Comparison of ENCODE assay signal across 24 cellular contexts in genomic region chr10:118036281-118036875, GRCh38. TPM values are rescaled to one million over a fixed set of nuclear protein-coding genes. Genes with fewer than 3 reads are reported as not detected.
DNase-seq lines count a peak whose midpoint lies in the region; ATAC-seq, FAIRE-seq and TF ChIP-seq lines count a peak whose summit lies in the region.
"Had no signal": no experiment of that assay in that cellular context is flagged by ENCODE, and none has a peak within 500 bp of the region (broad histone marks: within the 10 kb centered on the region; RNA-seq: fewer than 3 reads in every experiment).

No MANE protein-coding gene starts in this region.

- no peak overlapping the region for H2AFZ ChIP-seq in DND-41 (ENCODE audit: low read depth, low read length)

- TF ChIP-seq RAD21 in A549 (conservative IDR thresholded peaks at IDR 0.05 in 1 of 2, IDR thresholded peaks at IDR 0.05 in 1 of 2): no peak

- H3K4me2 ChIP-seq in A549: no peak overlapping the region
- peak overlapping the region; percentile 37 for H3K4me2 ChIP-seq in DND-41 (ENCODE audit: insufficient read depth, low read length)

- POLR2A ChIA-PET in A549 (lab: Yijun Ruan, JAX): no interaction called here

- ATAC-seq in A549 (no peak), DND-41 (ENCODE audit: insufficient read depth, low read depth) (no peak), lower lobe of right lung (peak in 1 of 2 donors; percentile 51), GM18498 (IDR thresholded peaks at IDR 0.05; ENCODE audit: unreplicated experiment) (no peak), GM21381 (IDR thresholded peaks at IDR 0.05; ENCODE audit: unreplicated experiment) (no peak), GM21526 (IDR thresholded peaks at IDR 0.05; ENCODE audit: low FRiP score, unreplicated experiment) (no peak), HG03469 (IDR thresholded peaks at IDR 0.05; ENCODE audit: unreplicated experiment) (no peak)

- peaks cover 20% of the 10 kb centered on the region; the same call in 1 of the 2 replicates for H3K79me2 ChIP-seq in DND-41 (ENCODE audit: insufficient read depth, low read length)

- H4K20me1 ChIP-seq in DND-41 (ENCODE audit: insufficient read depth, low read length): peaks cover 12% of the 10 kb centered on the region; the same call in 1 of the 2 replicates

- no peak for DNase-seq in A549 (ENCODE audit: low read depth in 1 of 2, low spot score in 1 of 2)
- no peak for DNase-seq in DND-41
- DNase-seq in amniotic epithelial cell (ENCODE audit: low read depth): peak; percentile 31
- no peak for DNase-seq in lower lobe of right lung
- DNase-seq: activated CD8-positive, alpha-beta T cell treated with anti-CD3 and anti-CD28 coated beads, Interleukin-2, amount 10 ng/mL, durations not matched to agents 7 days and 5 days; activated effector memory CD4-positive, alpha-beta T cell treated with anti-CD3 and anti-CD28 coated beads, Interleukin-2, amount 50 U/mL, for 16 hours; adrenal gland; DMS 273 treated with DMSO at 0.1 percent for 48 hours; endodermal cell; KG1; NCI-H187; NCI-H524 treated with DMSO at 0.1 percent for 48 hours; occipital lobe; stimulated activated CD4-positive, alpha-beta T cell treated with anti-CD3 and anti-CD28 coated beads, Interleukin-2, amount 100 ng/mL, for 24 hours had no signal

- WGBS in A549 (ENCODE audit: missing lambda C conversion rate): 90% methylated on average over 4 of the region's 4 CpGs

- H3K27ac ChIP-seq in A549 (no peak overlapping the region), DND-41 (ENCODE audit: low read length) (peak overlapping the region; percentile 30; the same call in 1 of the 2 replicates), lower lobe of right lung (peak overlapping the region; percentile 37)
- H3K27ac ChIP-seq: adrenal gland, coronary artery, skin epidermis had no signal

- H3K36me3 ChIP-seq in DND-41 (ENCODE audit: insufficient read depth, low read length): peaks cover 35% of the 10 kb centered on the region
- H3K36me3 ChIP-seq in lower lobe of right lung: peaks cover 10% of the 10 kb centered on the region

- no peak overlapping the region; the same call in 1 of the 2 replicates for H3K9ac ChIP-seq in DND-41 (ENCODE audit: low read depth, low read length)

- H3K9me3 ChIP-seq in A549 (no peaks in the 10 kb centered on the region), DND-41 (ENCODE audit: insufficient read depth, low read length, severe bottlenecking) (no peaks in the 10 kb centered on the region), lower lobe of right lung (no peaks in the 10 kb centered on the region)
- H3K9me3 ChIP-seq: adrenal gland had no signal

- intact Hi-C loops in lower lobe of right lung (cut with DNase I): no loop called here

- CTCF ChIA-PET in A549 (lab: Yijun Ruan, JAX): no interaction called here

- FAIRE-seq in A549 (lab: Jason Lieb, UNC): peak; percentile 72
- FAIRE-seq: bronchial epithelial cell, H1, RCC 7860, TTC549 had no signal

- no peak for TF ChIP-seq POLR2A in A549 (IDR thresholded peaks at IDR 0.05; ENCODE audit: low read length)

- peaks cover 6% of the 10 kb centered on the region for H3K4me1 ChIP-seq in A549
- H3K4me1 ChIP-seq in DND-41 (ENCODE audit: insufficient read depth, low read length): peaks cover 29% of the 10 kb centered on the region
- peaks cover 33% of the 10 kb centered on the region for H3K4me1 ChIP-seq in lower lobe of right lung

- TF ChIP-seq CTCF in A549 (IDR thresholded peaks at IDR 0.05) (no peak), DND-41 (IDR thresholded peaks at IDR 0.05; ENCODE audit: borderline replicate concordance, extremely low read depth, low read length, poor library complexity, severe bottlenecking) (no peak), lower lobe of right lung (IDR thresholded peaks at IDR 0.05) (no peak)

- TF ChIP-seq EP300 in A549 (IDR thresholded peaks at IDR 0.05): no peak

- H3K4me3 ChIP-seq in A549: no peak overlapping the region
- no peak overlapping the region for H3K4me3 ChIP-seq in DND-41 (ENCODE audit: low read depth in 1 of 2, low read length in 2 of 2)
- no peak overlapping the region for H3K4me3 ChIP-seq in lower lobe of right lung
- H3K4me3 ChIP-seq: adrenal gland, skin epidermis had no signal

- no peaks in the 10 kb centered on the region for H3K27me3 ChIP-seq in DND-41 (ENCODE audit: insufficient read depth, low read length, poor library complexity)
- H3K27me3 ChIP-seq in lower lobe of right lung (ENCODE audit: low read depth): no peaks in the 10 kb centered on the region
- H3K27me3 ChIP-seq: adrenal gland had no signal

TF ChIP-seq in A549, 52 proteins besides CTCF, POLR2A, EP300 and RAD21:
- TF ChIP-seq HOXA7 (CRISPR knock-in tag; IDR thresholded peaks at IDR 0.05): no peak
- TF ChIP-seq CBX8 (IDR thresholded peaks at IDR 0.05): no peak
- TF ChIP-seq BCL3 (IDR thresholded peaks at IDR 0.05): no peak
- TF ChIP-seq RCOR1 (IDR thresholded peaks at IDR 0.05; ENCODE audit: low read depth, low read length): no peak
- no peak for TF ChIP-seq JUN (IDR thresholded peaks at IDR 0.05)
- TF ChIP-seq FOSB (CRISPR knock-in tag; IDR thresholded peaks at IDR 0.05): no peak
- no peak for TF ChIP-seq E2F6 (IDR thresholded peaks at IDR 0.05; ENCODE audit: borderline replicate concordance, low read depth)
- TF ChIP-seq HMGXB4 (CRISPR knock-in tag; IDR thresholded peaks at IDR 0.05; ENCODE audit: borderline replicate concordance): no peak
- no peak for TF ChIP-seq HOXB5 (CRISPR knock-in tag; IDR thresholded peaks at IDR 0.05)
- TF ChIP-seq EHF (CRISPR knock-in tag; IDR thresholded peaks at IDR 0.05): no peak
- no peak for TF ChIP-seq SMC3 (IDR thresholded peaks at IDR 0.05)
- TF ChIP-seq EHMT2 (IDR thresholded peaks at IDR 0.05; ENCODE audit: low read depth): no peak

RNA-seq across cellular contexts. Expression of gene RAB11FIP2, which starts 10.4 kb away (rescaled TPM):
- polyA plus RNA-seq in A549 (2011; rRNA removed): 21.7 and 29.3 TPM in 2 replicates
- 3.3 and 4.3 TPM in 2 replicates for polyA plus RNA-seq in A549 (2012; cell fraction: cytosol; rRNA removed)
- 1.6 and 2.8 TPM in 2 replicates for polyA plus RNA-seq in A549 (2012; cell fraction: nucleus; rRNA removed)
- polyA plus RNA-seq in A549 (2017; fragmentation: RNase III; extraction: RNeasy Plus Mini Kit Qiagen cat#74134 plus additional on column Dnase treatment): 10.0 to 11.2 TPM (median 11.1 TPM) in 3 replicates
- 6.3 and 8.9 TPM in 2 replicates for polyA minus RNA-seq in A549 (2011; rRNA and poly(A)+ RNA removed)
- 31.0 TPM for total RNA-seq in lower lobe of right lung

Comparison
In these comparisons a context has a peak if more than half of its experiments do, and no peak if none do; other contexts are left out.
1. H3K27ac ChIP-seq: peak in DND-41 (single experiment) and lower lobe of right lung (single experiment); none in A549 (0 of 2).